19 cellular contexts compared by ENCODE assay signal in genomic region chr4:888029-888428, GRCh38. TPM values are rescaled to one million over a fixed set of nuclear protein-coding genes. Genes with fewer than 3 reads are reported as not detected.
A peak's percentile ranks its signal among the peaks of the same experiment; 100 is the strongest.
DNase-seq lines count a peak whose midpoint lies in the region; ATAC-seq, FAIRE-seq and TF ChIP-seq lines count a peak whose summit lies in the region.
"Had no signal": no experiment of that assay in that cellular context is flagged by ENCODE, and none has a peak within 500 bp of the region (broad histone marks: within the 10 kb centered on the region; RNA-seq: fewer than 3 reads in every experiment).

No MANE protein-coding gene starts in this region.

- peak overlapping the region; percentile 33 to 54 for H3K27ac Mint-ChIP-seq in stimulated activated naive CD8-positive, alpha-beta T cell treated with anti-CD3 and anti-CD28 coated beads, Interleukin-15, amount 100 ng/mL, for 72 hours
- peak overlapping the region; percentile 56 for H3K27ac Mint-ChIP-seq in glutamatergic neuron (ENCODE audit: unreplicated experiment)
- peak overlapping the region; percentile 18 for H3K27ac Mint-ChIP-seq in type B pancreatic cell
- H3K27ac Mint-ChIP-seq: CD8-positive, alpha-beta T cell had no signal

- no peaks in the 10 kb centered on the region for H4K20me1 ChIP-seq in K562 (replicated peaks; ENCODE audit: control insufficient read depth, insufficient read depth, low read length)

- no peak overlapping the region for H3K4me2 ChIP-seq in K562 (ENCODE audit: insufficient read depth, low read length)

- H3K36me3 Mint-ChIP-seq in glutamatergic neuron (ENCODE audit: unreplicated experiment) (peaks cover 6% of the 10 kb centered on the region), type B pancreatic cell (peaks cover 7% of the 10 kb centered on the region)

- H3K9me3 Mint-ChIP-seq in stimulated activated naive CD8-positive, alpha-beta T cell treated with anti-CD3 and anti-CD28 coated beads, Interleukin-15, amount 100 ng/mL, for 72 hours = peaks cover 7 to 10% of the 10 kb centered on the region in 2 donors
- H3K9me3 Mint-ChIP-seq in glutamatergic neuron (ENCODE audit: unreplicated experiment) = peaks cover 20% of the 10 kb centered on the region
- no peaks in the 10 kb centered on the region for H3K9me3 Mint-ChIP-seq in type B pancreatic cell
- H3K9me3 Mint-ChIP-seq: CD4-positive, CD25-positive, alpha-beta regulatory T cell; CD8-positive, alpha-beta T cell had no signal

- BruUV-seq in K562 (replicated peaks; lab: Mats Ljungman, UMichigan) = no TSS peak

- peaks cover 86% of the 10 kb centered on the region; the same call in 2 of the 3 replicates for H3K36me3 ChIP-seq in K562 (ENCODE audit: control insufficient read depth, insufficient read depth, low read length)

- no peak for TF ChIP-seq POLR2A in K562 (conservative IDR thresholded peaks at IDR 0.05)

- POLR2A ChIA-PET in K562 (lab: Yijun Ruan, JAX) = no interaction called here

- no peaks in the 10 kb centered on the region for H3K9me1 ChIP-seq in K562 (ENCODE audit: control insufficient read depth, insufficient read depth, low read length)

- TF ChIP-seq EP300 in K562 (IDR thresholded peaks at IDR 0.05; ENCODE audit: low read length) = no peak

- peaks cover 0 to 21% of the 10 kb centered on the region in 2 experiments; a peak in 1 of 5 replicates for H3K4me1 ChIP-seq in K562 (replicated peaks in 1 of 2; ENCODE audit: control insufficient read depth in 2 of 2, insufficient read depth in 2 of 2, low read length in 2 of 2)
- H3K4me1 ChIP-seq: Caco-2 had no signal

- H3K79me2 ChIP-seq in K562 (ENCODE audit: control insufficient read depth, insufficient read depth, low read length) = no peaks in the 10 kb centered on the region

- CTCF ChIA-PET in K562 (lab: Yijun Ruan, JAX; ENCODE audit: low intra/inter-chr PET ratio) = no interaction called here

- H2AFZ ChIP-seq in K562 (ENCODE audit: low read depth, low read length) = no peak overlapping the region
- H2AFZ ChIP-seq: GM23248 had no signal

- WGBS in K562 (ENCODE audit: insufficient coverage, low coverage, missing lambda C conversion rate) = 97% methylated on average over 12 of the region's 23 CpGs

- no peak overlapping the region for H3K9ac ChIP-seq in K562 (ENCODE audit: insufficient read depth in 1 of 2, low read depth in 2 of 2, low read length in 2 of 2)
- H3K9ac ChIP-seq: GM23248 had no signal

- FAIRE-seq in K562 (lab: Jason Lieb, UNC) = no peak
- FAIRE-seq: G401.6, GM12892 had no signal

- no peak overlapping the region for H3K4me3 Mint-ChIP-seq in stimulated activated naive CD8-positive, alpha-beta T cell treated with anti-CD3 and anti-CD28 coated beads, Interleukin-15, amount 100 ng/mL, for 72 hours
- H3K4me3 Mint-ChIP-seq in glutamatergic neuron (ENCODE audit: unreplicated experiment) (no peak overlapping the region), type B pancreatic cell (no peak overlapping the region)
- H3K4me3 Mint-ChIP-seq: CD4-positive, CD25-positive, alpha-beta regulatory T cell; CD8-positive, alpha-beta T cell; H9 had no signal

- no peak overlapping the region for H3K4me3 ChIP-seq in K562
- H3K4me3 ChIP-seq: GM23248 had no signal

- TF ChIP-seq CTCF in K562 (IDR thresholded peaks at IDR 0.05 in 2 of 3, conservative IDR thresholded peaks at IDR 0.05 in 1 of 3; ENCODE audit: insufficient read depth in 2 of 3, low read depth in 1 of 3, low read length in 3 of 3) = no peak
- TF ChIP-seq CTCF in glutamatergic neuron (IDR thresholded peaks at IDR 0.05; ENCODE audit: partially characterized antibody, unreplicated experiment) = no peak
- TF ChIP-seq CTCF in type B pancreatic cell (conservative IDR thresholded peaks at IDR 0.05) = no peak

- intact Hi-C loops in K562 (cut with micrococcal nuclease) = no loop called here

- H3K27me3 ChIP-seq in K562 (ENCODE audit: control insufficient read depth in 2 of 2, insufficient read depth in 2 of 2, low read length in 2 of 2) = no peaks in the 10 kb centered on the region

- no peak overlapping the region for H3K27ac ChIP-seq in K562 (ENCODE audit: extremely low read depth, low read depth, low read length)
- H3K27ac ChIP-seq: C4-2B, GM23248 had no signal

- no peak for DNase-seq in stimulated activated naive CD8-positive, alpha-beta T cell treated with anti-CD3 and anti-CD28 coated beads, Interleukin-15, amount 100 ng/mL, for 72 hours
- no peak for DNase-seq in stimulated activated naive CD8-positive, alpha-beta T cell treated with anti-CD3 and anti-CD28 coated beads, Interleukin-15, Interleukin-2, amounts not matched to agents 100 U/mL and 50 U/mL, for 24 hours
- no peak for DNase-seq in K562 (ENCODE audit: extremely low read depth in 1 of 4, low spot score in 3 of 4)
- DNase-seq in glutamatergic neuron = no peak
- no peak for DNase-seq in type B pancreatic cell (ENCODE audit: extremely low spot score, unreplicated experiment)
- no peak for DNase-seq in NOMO-1 (lab: John Stamatoyannopoulos, UW; ENCODE audit: unreplicated experiment in 2 of 2)
- DNase-seq in kidney glomerular epithelial cell (lab: John Stamatoyannopoulos, UW) = no peak
- DNase-seq: Caco-2; CD4-positive, CD25-positive, alpha-beta regulatory T cell; CD8-positive, alpha-beta T cell; DMS153; DND-41; GM23248; H9 had no signal

- ATAC-seq in stimulated activated naive CD8-positive, alpha-beta T cell treated with anti-CD3 and anti-CD28 coated beads, Interleukin-15, amount 100 ng/mL, for 72 hours = no peak
- ATAC-seq in stimulated activated naive CD8-positive, alpha-beta T cell treated with anti-CD3 and anti-CD28 coated beads, Interleukin-15, Interleukin-2, amounts not matched to agents 100 U/mL and 50 U/mL, for 24 hours = no peak
- ATAC-seq in K562 (no peak), GM21619 (IDR thresholded peaks at IDR 0.05; ENCODE audit: unreplicated experiment) (no peak)
- ATAC-seq: CD8-positive, alpha-beta T cell; HCT116 had no signal

- no peaks in the 10 kb centered on the region for H3K4me1 Mint-ChIP-seq in stimulated activated naive CD8-positive, alpha-beta T cell treated with anti-CD3 and anti-CD28 coated beads, Interleukin-15, amount 100 ng/mL, for 72 hours
- H3K4me1 Mint-ChIP-seq in glutamatergic neuron (ENCODE audit: low read depth, unreplicated experiment) (peaks cover 22% of the 10 kb centered on the region), type B pancreatic cell (ENCODE audit: unreplicated experiment) (no peaks in the 10 kb centered on the region)
- H3K4me1 Mint-ChIP-seq: H9 had no signal

- TF ChIP-seq RAD21 in K562 (CRISPR knock-in tag; conservative IDR thresholded peaks at IDR 0.05 in 1 of 2, IDR thresholded peaks at IDR 0.05 in 1 of 2) = no peak

- peaks cover 6% of the 10 kb centered on the region for H3K9me3 ChIP-seq in K562 (replicated peaks; ENCODE audit: control insufficient read depth, insufficient read depth, low read depth, low read length)
- H3K9me3 ChIP-seq: Caco-2 had no signal

- H3K27me3 Mint-ChIP-seq in stimulated activated naive CD8-positive, alpha-beta T cell treated with anti-CD3 and anti-CD28 coated beads, Interleukin-15, amount 100 ng/mL, for 72 hours = no peaks in the 10 kb centered on the region
- peaks cover 13% of the 10 kb centered on the region for H3K27me3 Mint-ChIP-seq in glutamatergic neuron (ENCODE audit: unreplicated experiment)
- no peaks in the 10 kb centered on the region for H3K27me3 Mint-ChIP-seq in type B pancreatic cell
- H3K27me3 Mint-ChIP-seq: CD4-positive, CD25-positive, alpha-beta regulatory T cell had no signal

- in situ Hi-C loops in K562 (cut with MboI) = no loop called here

TF ChIP-seq in K562, 482 proteins besides CTCF, POLR2A, EP300 and RAD21 (continues in another document):
- TF ChIP-seq SREBF1 (IDR thresholded peaks at IDR 0.05; ENCODE audit: borderline replicate concordance, low read depth, low read length) = no peak

RNA-seq across cellular contexts. Expression of gene GAK, which starts 44.1 kb away (rescaled TPM):
- 336 and 571 TPM in 2 replicates for total RNA-seq in K562 (2011; cell fraction: chromatin; rRNA removed; ENCODE audit: low replicate concordance)
- total RNA-seq in K562 (2011; cell fraction: nucleolus; rRNA removed) = 202 and 228 TPM in 2 replicates
- total RNA-seq in K562 (2011; cell fraction: nucleoplasm; rRNA removed) = 235 and 247 TPM in 2 replicates
- total RNA-seq in K562 (2014; rRNA removed) (102 and 105 TPM in 2 replicates), K562 (2014; rRNA removed; fragmentation: Illumina TruSeq; extraction: Trizol) (10.4 and 12.6 TPM in 2 replicates), K562 (2015; rRNA removed; fragmentation: Illumina TruSeq; extraction: Trizol) (28.4 and 35.4 TPM in 2 replicates), K562 (2021) (94.1 and 101 TPM in 2 replicates), glutamatergic neuron (ENCODE audit: unreplicated experiment) (123 TPM), type B pancreatic cell (ENCODE audit: low replicate concordance) (97.1 and 115 TPM in 2 replicates)
- polyA plus RNA-seq in K562 (2011; rRNA removed) (14.9 and 22.4 TPM in 2 replicates), K562 (2014; fragmentation: Illumina TruSeq; extraction: Trizol) (16.2 and 38.2 TPM in 2 replicates), K562 (2014; fragmentation: Nextera tagmentation; extraction: Ambion mirVana) (1 to 10 TPM; 1.3 to 2.1 TPM), K562 (2014; rRNA removed) (51.9 and 83.2 TPM in 2 replicates)
- polyA plus RNA-seq in K562 (2011; cell fraction: cytosol; rRNA removed) = 17.2 and 40.3 TPM in 2 replicates
- 79.9 and 106 TPM in 2 replicates for polyA plus RNA-seq in K562 (2011; cell fraction: nucleus; rRNA removed)
- 48.5 and 55.0 TPM in 2 replicates for polyA plus RNA-seq in K562 (2012)
- 51.4 and 78.3 TPM in 2 replicates for polyA minus RNA-seq in K562 (2011; rRNA and poly(A)+ RNA removed)
- polyA minus RNA-seq in K562 (2011; cell fraction: cytosol; rRNA and poly(A)+ RNA removed) = 37.3 and 39.5 TPM in 2 replicates
- 43.2 and 50.9 TPM in 2 replicates for polyA minus RNA-seq in K562 (2011; cell fraction: nucleus; rRNA and poly(A)+ RNA removed)

RNA-seq across cellular contexts. Expression of gene TMEM175, which starts 44.2 kb away (rescaled TPM):
- 55.5 and 132 TPM in 2 replicates for total RNA-seq in K562 (2011; cell fraction: chromatin; rRNA removed; ENCODE audit: low replicate concordance)
- 80.9 and 84.2 TPM in 2 replicates for total RNA-seq in K562 (2011; cell fraction: nucleolus; rRNA removed)
- total RNA-seq in K562 (2011; cell fraction: nucleoplasm; rRNA removed) = 71.0 and 82.0 TPM in 2 replicates
- total RNA-seq in K562 (2014; rRNA removed) = 14.9 and 17.7 TPM in 2 replicates
- 2.4 and 3.7 TPM in 2 replicates for total RNA-seq in K562 (2014; rRNA removed; fragmentation: Illumina TruSeq; extraction: Trizol)
- 9.4 and 9.5 TPM in 2 replicates for total RNA-seq in K562 (2015; rRNA removed; fragmentation: Illumina TruSeq; extraction: Trizol)
- total RNA-seq in K562 (2021) = 13.8 and 16.9 TPM in 2 replicates
- 11.4 and 28.9 TPM in 2 replicates for polyA plus RNA-seq in K562 (2011; rRNA removed)
- polyA plus RNA-seq in K562 (2011; cell fraction: cytosol; rRNA removed) = 31.2 and 37.1 TPM in 2 replicates
- polyA plus RNA-seq in K562 (2011; cell fraction: nucleus; rRNA removed) = 373 and 570 TPM in 2 replicates
- 18.3 and 42.2 TPM in 2 replicates for polyA plus RNA-seq in K562 (2012)
- polyA plus RNA-seq in K562 (2014; fragmentation: Illumina TruSeq; extraction: Trizol) = 8.5 and 21.5 TPM in 2 replicates
- under 1 TPM; 0.13 to 0.18 TPM for polyA plus RNA-seq in K562 (2014; fragmentation: Nextera tagmentation; extraction: Ambion mirVana)
- polyA plus RNA-seq in K562 (2014; rRNA removed) = 22.5 and 30.9 TPM in 2 replicates
- polyA minus RNA-seq in K562 (2011; rRNA and poly(A)+ RNA removed) = 7.2 and 7.6 TPM in 2 replicates
- polyA minus RNA-seq in K562 (2011; cell fraction: cytosol; rRNA and poly(A)+ RNA removed) = 8.2 and 14.5 TPM in 2 replicates
- polyA minus RNA-seq in K562 (2011; cell fraction: nucleus; rRNA and poly(A)+ RNA removed) = 27.3 and 30.2 TPM in 2 replicates
- 62.7 TPM for total RNA-seq in glutamatergic neuron (ENCODE audit: unreplicated experiment)
- total RNA-seq in type B pancreatic cell (ENCODE audit: low replicate concordance) = 21.4 and 33.6 TPM in 2 replicates
